ENCODE assay signal across 27 cellular contexts in genomic region chr13:53490732-53491131, GRCh38.
"Had no signal": no experiment of that assay in that cellular context is flagged by ENCODE, and none has a peak within 500 bp of the region (broad histone marks: within the 10 kb centered on the region; RNA-seq: fewer than 3 reads in every experiment).

No MANE protein-coding gene starts in this region.

- H3K4me1 Mint-ChIP-seq: activated naive CD8-positive, alpha-beta T cell treated with anti-CD3 and anti-CD28 coated beads for 36 hours; naive thymus-derived CD4-positive, alpha-beta T cell; stimulated activated naive B cell treated with anti-CD40 and anti-IgM and Interleukin-4, amounts not matched to agents 10 μg/mL and 1 μg/mL and 100 μg/mL, for 72 hours had no signal

- H3K4me1 ChIP-seq: adrenal gland, body of pancreas, esophagus muscularis mucosa, foreskin keratinocyte, heart left ventricle, stomach, tibial artery had no signal

- H3K27me3 ChIP-seq: adrenal gland, body of pancreas, esophagus muscularis mucosa, foreskin keratinocyte, heart left ventricle, stomach, tibial artery had no signal

- H3K27ac ChIP-seq: adrenal gland, body of pancreas, esophagus muscularis mucosa, foreskin keratinocyte, heart left ventricle, stomach, tibial artery had no signal

- H3K27ac Mint-ChIP-seq: activated naive CD4-positive, alpha-beta T cell treated with anti-CD3 and anti-CD28 coated beads for 36 hours; activated naive CD8-positive, alpha-beta T cell treated with anti-CD3 and anti-CD28 coated beads for 36 hours; activated T-helper 1 cell treated with anti-CD3 and anti-CD28 coated beads, Interleukin-12 subunit alpha, Interleukin-12 subunit beta, Interleukin-2, Interleukin-4 antibody, amounts not matched to agents 30 ng/mL and 10 ng/mL and 1 ng/mL, durations not matched to agents 14 hours and 24 hours and 36 hours; naive thymus-derived CD4-positive, alpha-beta T cell; stimulated activated naive B cell treated with anti-CD40 and anti-IgM and Interleukin-4, amounts not matched to agents 10 μg/mL and 1 μg/mL and 100 μg/mL, for 72 hours had no signal

- H3K36me3 ChIP-seq: adrenal gland, esophagus muscularis mucosa, heart left ventricle, stomach, tibial artery had no signal

- DNase-seq: activated CD4-positive, alpha-beta T cell treated with anti-CD3 and anti-CD28 coated beads for 4 hours; activated CD4-positive, alpha-beta T cell treated with anti-CD3 and anti-CD28 coated beads, Interleukin-2, amount 50 U/mL, for 4 hours; activated CD8-positive, alpha-beta memory T cell treated with anti-CD3 and anti-CD28 coated beads, Interleukin-2, amount 50 U/mL, for 4 hours; activated effector memory CD4-positive, alpha-beta T cell treated with anti-CD3 and anti-CD28 coated beads, Interleukin-2, amount 50 U/mL, for 16 hours; activated naive CD4-positive, alpha-beta T cell treated with anti-CD3 and anti-CD28 coated beads for 36 hours; activated naive CD8-positive, alpha-beta T cell treated with anti-CD3 and anti-CD28 coated beads for 36 hours; activated T-cell treated with anti-CD3 and anti-CD28 coated beads, Interleukin-2, amount 50 U/mL, for 1 hour; adrenal gland; aorta; body of pancreas; dermis blood vessel endothelial cell; effector CD4-positive, alpha-beta T cell; foreskin keratinocyte; heart left ventricle; midbrain; naive thymus-derived CD4-positive, alpha-beta T cell; posterior cingulate gyrus; right cardiac atrium; stimulated activated CD4-positive, alpha-beta T cell treated with anti-CD3 and anti-CD28 coated beads, Interleukin-15, amount 100 ng/mL, for 24 hours; stimulated activated CD4-positive, alpha-beta T cell treated with anti-CD3 and anti-CD28 coated beads, Interleukin-2, amount 100 ng/mL, for 24 hours; stimulated activated naive B cell treated with anti-CD40 and anti-IgM and Interleukin-4, amounts not matched to agents 10 μg/mL and 1 μg/mL and 100 μg/mL, for 72 hours; stomach; tibial artery had no signal

- H3K9me3 Mint-ChIP-seq: neural crest cell had no signal

- H3K27me3 Mint-ChIP-seq: activated naive CD8-positive, alpha-beta T cell treated with anti-CD3 and anti-CD28 coated beads for 36 hours; naive thymus-derived CD4-positive, alpha-beta T cell; stimulated activated naive B cell treated with anti-CD40 and anti-IgM and Interleukin-4, amounts not matched to agents 10 μg/mL and 1 μg/mL and 100 μg/mL, for 72 hours had no signal

- H3K36me3 Mint-ChIP-seq: activated naive CD8-positive, alpha-beta T cell treated with anti-CD3 and anti-CD28 coated beads for 36 hours; naive thymus-derived CD4-positive, alpha-beta T cell; stimulated activated naive B cell treated with anti-CD40 and anti-IgM and Interleukin-4, amounts not matched to agents 10 μg/mL and 1 μg/mL and 100 μg/mL, for 72 hours had no signal

- H3K9me3 ChIP-seq: adrenal gland, body of pancreas, esophagus muscularis mucosa, heart left ventricle, stomach, tibial artery had no signal

- H3K4me3 ChIP-seq: adrenal gland, body of pancreas, esophagus muscularis mucosa, heart left ventricle, stomach, tibial artery had no signal

- ATAC-seq: body of pancreas; foreskin keratinocyte; heart left ventricle; naive thymus-derived CD4-positive, alpha-beta T cell; right cardiac atrium; stimulated activated naive B cell treated with anti-CD40 and anti-IgM and Interleukin-4, amounts not matched to agents 10 μg/mL and 1 μg/mL and 100 μg/mL, for 72 hours had no signal

- H3K4me3 Mint-ChIP-seq: activated naive CD4-positive, alpha-beta T cell treated with anti-CD3 and anti-CD28 coated beads for 36 hours; activated naive CD8-positive, alpha-beta T cell treated with anti-CD3 and anti-CD28 coated beads for 36 hours; activated T-helper 1 cell treated with anti-CD3 and anti-CD28 coated beads, Interleukin-12 subunit alpha, Interleukin-12 subunit beta, Interleukin-2, Interleukin-4 antibody, amounts not matched to agents 30 ng/mL and 10 ng/mL and 1 ng/mL, durations not matched to agents 14 hours and 24 hours and 36 hours; naive thymus-derived CD4-positive, alpha-beta T cell; neural crest cell; stimulated activated naive B cell treated with anti-CD40 and anti-IgM and Interleukin-4, amounts not matched to agents 10 μg/mL and 1 μg/mL and 100 μg/mL, for 72 hours had no signal

- FAIRE-seq: colon had no signal
